29 cellular contexts compared by ENCODE assay signal in genomic region chr15:36108539-36108938, GRCh38.
"Had no signal": no experiment of that assay in that cellular context is flagged by ENCODE, and none has a peak within 500 bp of the region (broad histone marks: within the 10 kb centered on the region; RNA-seq: fewer than 3 reads in every experiment).

No MANE protein-coding gene starts in this region.

- H3K36me3 ChIP-seq: gastrocnemius medialis, heart left ventricle, neural progenitor cell, right atrium auricular region, suprapubic skin, transverse colon, upper lobe of right lung, uterus had no signal

- DNase-seq: effector CD8-positive, alpha-beta T cell; endodermal cell; foreskin fibroblast; gastrocnemius medialis; heart left ventricle; kidney; mesenchymal stem cell; mucosa of descending colon; naive B cell; stimulated activated CD4-positive, alpha-beta T cell treated with anti-CD3 and anti-CD28 coated beads, Interleukin-12 subunit alpha, Interleukin-12 subunit beta, amount 100 ng/mL, for 4 hours; stimulated activated CD4-positive, alpha-beta T cell treated with anti-CD3 and anti-CD28 coated beads, Interleukin-1b, Interleukin-23, amount 100 ng/mL, for 48 hours; stimulated activated CD4-positive, alpha-beta T cell treated with anti-CD3 and anti-CD28 coated beads, Interleukin-4, amount 100 ng/mL, for 1 hour; stimulated activated CD8-positive, alpha-beta memory T cell treated with anti-CD3 and anti-CD28 coated beads, Interleukin-4, amount 100 ng/mL, for 48 hours; stimulated activated naive CD4-positive, alpha-beta T cell; stimulated activated naive CD8-positive, alpha-beta T cell treated with anti-CD3 and anti-CD28 coated beads, Interleukin-15, amount 100 ng/mL, for 72 hours; transverse colon; upper lobe of right lung; uterus had no signal

- H3K9me3 ChIP-seq: gastrocnemius medialis, heart left ventricle, mucosa of descending colon, right atrium auricular region, suprapubic skin, transverse colon, upper lobe of right lung, uterus had no signal

- H3K27ac ChIP-seq: epithelial cell of prostate, gastrocnemius medialis, hepatocyte, neural progenitor cell, parathyroid adenoma, right atrium auricular region, suprapubic skin, transverse colon, upper lobe of right lung, uterus had no signal

- ATAC-seq: esophagus mucosa; gastrocnemius medialis; heart left ventricle; left lobe of liver; mucosa of descending colon; natural killer cell treated with Interleukin-12 subunit alpha and Interleukin-12 subunit beta and Interleukin-15 and Interleukin-18, amount 100 ng/mL, for 72 hours; sciatic nerve; stimulated activated naive CD8-positive, alpha-beta T cell treated with anti-CD3 and anti-CD28 coated beads, Interleukin-15, amount 100 ng/mL, for 72 hours; upper lobe of right lung had no signal

- H3K4me3 ChIP-seq: gastrocnemius medialis, hepatocyte, mucosa of descending colon, neural progenitor cell, right atrium auricular region, smooth muscle cell, suprapubic skin, transverse colon, upper lobe of right lung, uterus had no signal

- H3K27me3 ChIP-seq: gastrocnemius medialis, heart left ventricle, hepatocyte, neural progenitor cell, right atrium auricular region, suprapubic skin, transverse colon, upper lobe of right lung, uterus had no signal

- H3K4me1 ChIP-seq: gastrocnemius medialis, neural progenitor cell, parathyroid adenoma, right atrium auricular region, transverse colon, upper lobe of right lung, uterus had no signal
